ENCODE assay signal across 1 cellular context in genomic region chr1:231124746-231125145, GRCh38.
TF ChIP-seq lines count a peak whose summit lies in the region.

No MANE protein-coding gene starts in this region.

TF ChIP-seq in HepG2, 621 proteins besides CTCF, POLR2A, EP300 and RAD21 (continued from another document):
- peak; percentile 37; the same call in 1 of the 2 replicates for TF ChIP-seq CEBPB (IDR thresholded peaks at IDR 0.05; ENCODE audit: borderline replicate concordance, low read depth, low read length)
- no peak for TF ChIP-seq ZNF367 (CRISPR knock-in tag; IDR thresholded peaks at IDR 0.05; ENCODE audit: borderline replicate concordance)
- 0 out of 2 replicates have a peak, but pooled peaks have one; percentile 37 for TF ChIP-seq ATF3 (CRISPR knock-in tag; IDR thresholded peaks at IDR 0.05)
- no peak for TF ChIP-seq SOX6 (IDR thresholded peaks at IDR 0.05)
- 0 out of 2 replicates have a peak, but pooled peaks have one; percentile 33 for TF ChIP-seq SOX6 (CRISPR knock-in tag; IDR thresholded peaks at IDR 0.05)
- no peak for TF ChIP-seq ZNF552 (CRISPR knock-in tag; IDR thresholded peaks at IDR 0.05; ENCODE audit: borderline replicate concordance)
- no peak for TF ChIP-seq NONO (IDR thresholded peaks at IDR 0.05)
- TF ChIP-seq NONO (CRISPR knock-in tag; conservative IDR thresholded peaks at IDR 0.05) = no peak
